8 cellular contexts compared by ENCODE assay signal in genomic region chr1:161725888-161726630, GRCh38. TPM values are rescaled to one million over a fixed set of nuclear protein-coding genes. Genes with fewer than 3 reads are reported as not detected.
DNase-seq lines count a peak whose midpoint lies in the region; ATAC-seq lines count a peak whose summit lies in the region.

No MANE protein-coding gene starts in this region.

- H3K4me3 ChIP-seq in HAP-1, result peak overlapping the region; percentile 72

- in situ Hi-C loops in G401 (cut with HindIII; ENCODE audit: low sequenced_read_pairs) (no loop called here), HAP-1 (cut with MboI; ENCODE audit: low sequenced_read_pairs) (loop anchor here (25.0 kb wide), 1 partner anchor 539 kb away; the partner anchor contains the start of genes ADAMTS4 and B4GALT3)

- intact Hi-C loops in activated CD4-positive, alpha-beta T cell treated with anti-CD3 and anti-CD28 coated beads, Interleukin-2, amount 10 ng/mL, durations not matched to agents 24 days and 14 days (cut with micrococcal nuclease), result loop anchor here (2.0 to 5.0 kb wide), 3 partner anchors 19 to 184 kb away; partner anchors contain the start of gene FCRLA

- H3K36me3 ChIP-seq in HAP-1 (replicated peaks), result no peaks in the 10 kb centered on the region

- peak; percentile 17 for ATAC-seq in stimulated activated naive CD8-positive, alpha-beta T cell treated with anti-CD3 and anti-CD28 coated beads, Interleukin-15, Interleukin-2, amounts not matched to agents 100 U/mL and 50 U/mL, for 24 hours

- peak overlapping the region; percentile 67 for H3K27ac Mint-ChIP-seq in activated CD4-positive, alpha-beta T cell treated with anti-CD3 and anti-CD28 coated beads, Interleukin-2, amount 10 ng/mL, durations not matched to agents 24 days and 14 days

- H3K4me1 ChIP-seq in HAP-1, result peaks cover 4% of the 10 kb centered on the region; the same call in 1 of the 2 replicates

- H3K4me1 Mint-ChIP-seq in activated CD4-positive, alpha-beta T cell treated with anti-CD3 and anti-CD28 coated beads, Interleukin-2, amount 10 ng/mL, durations not matched to agents 24 days and 14 days, result peaks cover 46% of the 10 kb centered on the region

- peaks cover 65% of the 10 kb centered on the region for H3K27me3 Mint-ChIP-seq in activated CD4-positive, alpha-beta T cell treated with anti-CD3 and anti-CD28 coated beads, Interleukin-2, amount 10 ng/mL, durations not matched to agents 24 days and 14 days

- H3K4me3 Mint-ChIP-seq in activated CD4-positive, alpha-beta T cell treated with anti-CD3 and anti-CD28 coated beads, Interleukin-2, amount 10 ng/mL, durations not matched to agents 24 days and 14 days, result peak overlapping the region; percentile 88

- H3K36me3 Mint-ChIP-seq in activated CD4-positive, alpha-beta T cell treated with anti-CD3 and anti-CD28 coated beads, Interleukin-2, amount 10 ng/mL, durations not matched to agents 24 days and 14 days (ENCODE audit: low read depth), result no peaks in the 10 kb centered on the region

- H3K27me3 ChIP-seq in HAP-1 (ENCODE audit: low read depth), result peaks cover 11% of the 10 kb centered on the region

- H3K9me3 ChIP-seq in HAP-1, result no peaks in the 10 kb centered on the region

- DNase-seq in G401 (ENCODE audit: low spot score) (peak; percentile 65), HAP-1 (ENCODE audit: low spot score in 2 of 2) (peak; percentile 43 to 65), NCI-H1694 (lab: John Stamatoyannopoulos, UW) (peak; percentile 21), lung microvascular endothelial cell (ENCODE audit: low read depth in 2 of 2) (peak; percentile 42 to 48), NCI-H2029 (lab: John Stamatoyannopoulos, UW) (no peak)
- peak; percentile 81 for DNase-seq in activated CD4-positive, alpha-beta T cell treated with anti-CD3 and anti-CD28 coated beads, Interleukin-2, amount 10 ng/mL, durations not matched to agents 24 days and 14 days
- peak; percentile 12 for DNase-seq in effector CD4-positive, alpha-beta T cell
- peak; percentile 46 for DNase-seq in stimulated activated naive CD8-positive, alpha-beta T cell treated with anti-CD3 and anti-CD28 coated beads, Interleukin-15, Interleukin-2, amounts not matched to agents 100 U/mL and 50 U/mL, for 24 hours

- H3K9me3 Mint-ChIP-seq in activated CD4-positive, alpha-beta T cell treated with anti-CD3 and anti-CD28 coated beads, Interleukin-2, amount 10 ng/mL, durations not matched to agents 24 days and 14 days, result no peaks in the 10 kb centered on the region

RNA-seq across cellular contexts. Expression of gene FCRLB, which starts 4.7 kb away (rescaled TPM):
- 1.5 and 2.7 TPM in 2 replicates for total RNA-seq in G401 (2014; rRNA removed; shearing (Covaris generic))
- total RNA-seq in activated CD4-positive, alpha-beta T cell treated with anti-CD3 and anti-CD28 coated beads, Interleukin-2, amount 10 ng/mL, durations not matched to agents 24 days and 14 days, result not detected in 2 replicates
- 0.20 and 0.44 TPM in 2 replicates for total RNA-seq in lung microvascular endothelial cell

RNA-seq across cellular contexts. Expression of gene FCRLA, which starts 19.0 kb away (rescaled TPM):
- total RNA-seq in G401 (2014; rRNA removed; shearing (Covaris generic)), result not detected in 2 replicates
- not detected in 2 replicates for total RNA-seq in activated CD4-positive, alpha-beta T cell treated with anti-CD3 and anti-CD28 coated beads, Interleukin-2, amount 10 ng/mL, durations not matched to agents 24 days and 14 days
- not detected in 2 replicates for total RNA-seq in lung microvascular endothelial cell

RNA-seq across cellular contexts. Expression of gene DUSP12, which starts 23.5 kb away (rescaled TPM):
- total RNA-seq in G401 (2014; rRNA removed; shearing (Covaris generic)), result 42.4 and 69.1 TPM in 2 replicates
- 38.2 and 39.7 TPM in 2 replicates for total RNA-seq in activated CD4-positive, alpha-beta T cell treated with anti-CD3 and anti-CD28 coated beads, Interleukin-2, amount 10 ng/mL, durations not matched to agents 24 days and 14 days
- 22.6 and 27.9 TPM in 2 replicates for total RNA-seq in lung microvascular endothelial cell

RNA-seq across cellular contexts. Expression of gene ATF6, which starts 40.1 kb away (rescaled TPM):
- 12.9 and 15.2 TPM in 2 replicates for total RNA-seq in G401 (2014; rRNA removed; shearing (Covaris generic))
- 23.6 and 27.7 TPM in 2 replicates for total RNA-seq in activated CD4-positive, alpha-beta T cell treated with anti-CD3 and anti-CD28 coated beads, Interleukin-2, amount 10 ng/mL, durations not matched to agents 24 days and 14 days
- total RNA-seq in lung microvascular endothelial cell, result 46.0 and 76.2 TPM in 2 replicates
